26 cellular contexts compared by ENCODE assay signal in the genomic region with DNA sequence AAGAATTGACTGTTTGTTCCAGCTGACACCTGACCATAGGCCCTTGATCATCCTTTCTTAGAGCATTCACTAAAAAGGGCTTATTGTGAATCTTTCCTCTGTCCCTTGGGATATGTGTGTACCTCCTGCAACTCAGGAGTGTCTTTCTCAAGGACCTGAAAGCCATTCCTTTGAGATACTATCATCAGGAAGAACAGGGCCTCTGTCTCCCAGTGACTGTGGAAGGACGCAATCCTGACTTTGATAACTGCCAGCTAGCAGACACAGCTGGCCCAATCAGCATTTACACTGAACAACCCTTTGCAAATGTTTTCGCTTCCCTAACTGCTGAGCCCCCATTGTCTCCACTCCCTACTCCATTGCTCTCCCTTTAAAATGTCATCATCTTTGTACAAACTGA.
"Had no signal": no experiment of that assay in that cellular context is flagged by ENCODE, and none has a peak within 500 bp of the region (broad histone marks: within the 10 kb centered on the region; RNA-seq: fewer than 3 reads in every experiment).

No MANE protein-coding gene starts in this region.

- H3K4me2 ChIP-seq: SK-N-SH had no signal

- H3K27ac ChIP-seq: adrenal gland, VCaP had no signal

- H3K27me3 ChIP-seq: adrenal gland had no signal

- ATAC-seq: activated CD4-positive, alpha-beta T cell treated with anti-CD3 and anti-CD28 coated beads for 36 hours; activated T-helper 17 cell treated with anti-CD3 and anti-CD28 coated beads, Interleukin-2, amount 50 U/mL, for 72 hours; Panc1; Right ventricle myocardium inferior had no signal

- H3K9ac ChIP-seq: SK-N-SH had no signal

- DNase-seq: activated CD4-positive, alpha-beta memory T cell treated with anti-CD3 and anti-CD28 coated beads, Interleukin-2, amount 10 ng/mL, durations not matched to agents 7 days and 5 days; activated CD4-positive, alpha-beta T cell treated with anti-CD3 and anti-CD28 coated beads for 36 hours; activated CD4-positive, alpha-beta T cell treated with anti-CD3 and anti-CD28 coated beads, Interleukin-2, amount 50 U/mL, for 1 hour; activated gamma-delta T cell; activated naive CD4-positive, alpha-beta T cell treated with anti-CD3 and anti-CD28 coated beads, Interleukin-2, amount 10 ng/mL, durations not matched to agents 7 days and 5 days; activated naive CD8-positive, alpha-beta T cell treated with anti-CD3 and anti-CD28 coated beads, Interleukin-2, amount 10 ng/mL, durations not matched to agents 7 days and 5 days; activated T-cell treated with anti-CD3 and anti-CD28 coated beads for 4 hours; activated T-cell treated with anti-CD3 and anti-CD28 coated beads, Interleukin-2, amount 50 U/mL, for 48 hours; adrenal gland; anterior cingulate cortex; NCI-H1092; NCI-H1417; NCI-H1930; NCI-H345; NCI-H510A; NCI-H526 treated with DMSO at 0.1 percent for 48 hours; NCI-H82; NK-92 treated with Interleukin-12 subunit alpha and Interleukin-12 subunit beta, amount 100 ng/mL, for 24 hours; OCI-M1; RPMI8226; SK-N-SH; T-helper 1 cell had no signal

- H3K36me3 ChIP-seq: adrenal gland had no signal

- H3K4me3 ChIP-seq: adrenal gland had no signal

- H3K9me3 ChIP-seq: adrenal gland, SK-N-SH had no signal
